8 cellular contexts compared by ENCODE assay signal in genomic region chr3:196186661-196187573, GRCh38. TPM values are rescaled to one million over a fixed set of nuclear protein-coding genes. Genes with fewer than 3 reads are reported as not detected.
DNase-seq lines count a peak whose midpoint lies in the region; ATAC-seq and TF ChIP-seq lines count a peak whose summit lies in the region.

No MANE protein-coding gene starts in this region.

- intact Hi-C loops in ascending aorta (cut with DNase I): no loop called here

- TF ChIP-seq CTCF in parathyroid adenoma (IDR thresholded peaks at IDR 0.05) (no peak), ascending aorta (IDR thresholded peaks at IDR 0.05) (no peak)

- H3K4me2 ChIP-seq in parathyroid adenoma (ENCODE audit: low read length): no peak overlapping the region

- no peak overlapping the region for H3K9ac ChIP-seq in parathyroid adenoma

- H3K27me3 ChIP-seq in parathyroid adenoma (ENCODE audit: control insufficient read depth, insufficient read depth, low read length): no peaks in the 10 kb centered on the region
- H3K27me3 ChIP-seq in ascending aorta: no peaks in the 10 kb centered on the region

- no peaks in the 10 kb centered on the region for H3K79me2 ChIP-seq in parathyroid adenoma

- H3K27ac ChIP-seq in parathyroid adenoma (no peak overlapping the region), ascending aorta (no peak overlapping the region)

- H3K4me1 ChIP-seq in parathyroid adenoma (no peaks in the 10 kb centered on the region), ascending aorta (no peaks in the 10 kb centered on the region)

- DNase-seq in NCI-H2171 treated with DMSO at 0.1 percent for 48 hours (lab: John Stamatoyannopoulos, UW) (peak; percentile 75), ecto neural progenitor cell (ENCODE audit: low spot score) (peak; percentile 84), H4 (ENCODE audit: low spot score) (no peak), ascending aorta (ENCODE audit: low spot score in 2 of 2) (no peak)
- DNase-seq in NK-92 treated with Interleukin-12 subunit alpha and Interleukin-12 subunit beta, amount 100 ng/mL, for 24 hours (lab: John Stamatoyannopoulos, UW): no peak

- H3K4me3 ChIP-seq in parathyroid adenoma (ENCODE audit: low read depth, low read length) (no peak overlapping the region), ascending aorta (no peak overlapping the region)

- no peaks in the 10 kb centered on the region for H3K36me3 ChIP-seq in parathyroid adenoma (ENCODE audit: control insufficient read depth, insufficient read depth, low read length)
- H3K36me3 ChIP-seq in ascending aorta: no peaks in the 10 kb centered on the region

- H2AFZ ChIP-seq in parathyroid adenoma: peak overlapping the region; percentile 33

- H3K9me3 ChIP-seq in parathyroid adenoma (ENCODE audit: control insufficient read depth, low read length): no peaks in the 10 kb centered on the region
- H3K9me3 ChIP-seq in ascending aorta: no peaks in the 10 kb centered on the region

- peak; percentile 40 for ATAC-seq in GM18867 (IDR thresholded peaks at IDR 0.05; ENCODE audit: unreplicated experiment)
- peak; percentile 69 for ATAC-seq in HG02759 (IDR thresholded peaks at IDR 0.05; ENCODE audit: unreplicated experiment)

RNA-seq across cellular contexts. Expression of gene ZDHHC19, which starts 24.3 kb away (rescaled TPM):
- total RNA-seq in H4 (2014; rRNA removed; shearing (Covaris generic)): not detected in 2 replicates
- total RNA-seq in ascending aorta: not detected

RNA-seq across cellular contexts. Expression of gene SLC51A, which starts 29.4 kb away (rescaled TPM):
- not detected in 2 replicates for total RNA-seq in H4 (2014; rRNA removed; shearing (Covaris generic))
- not detected for total RNA-seq in ascending aorta

Comparison
In these comparisons a context has a peak if more than half of its experiments do, and no peak if none do; other contexts are left out.
1. DNase-seq: peak in NCI-H2171 treated with DMSO at 0.1 percent for 48 hours (single experiment) and ecto neural progenitor cell (single experiment); none in H4 (single experiment), NK-92 treated with Interleukin-12 subunit alpha and Interleukin-12 subunit beta, amount 100 ng/mL, for 24 hours (single experiment) and ascending aorta (0 of 2).